Comparison of ENCODE assay signal across 10 cellular contexts in the genomic region with DNA sequence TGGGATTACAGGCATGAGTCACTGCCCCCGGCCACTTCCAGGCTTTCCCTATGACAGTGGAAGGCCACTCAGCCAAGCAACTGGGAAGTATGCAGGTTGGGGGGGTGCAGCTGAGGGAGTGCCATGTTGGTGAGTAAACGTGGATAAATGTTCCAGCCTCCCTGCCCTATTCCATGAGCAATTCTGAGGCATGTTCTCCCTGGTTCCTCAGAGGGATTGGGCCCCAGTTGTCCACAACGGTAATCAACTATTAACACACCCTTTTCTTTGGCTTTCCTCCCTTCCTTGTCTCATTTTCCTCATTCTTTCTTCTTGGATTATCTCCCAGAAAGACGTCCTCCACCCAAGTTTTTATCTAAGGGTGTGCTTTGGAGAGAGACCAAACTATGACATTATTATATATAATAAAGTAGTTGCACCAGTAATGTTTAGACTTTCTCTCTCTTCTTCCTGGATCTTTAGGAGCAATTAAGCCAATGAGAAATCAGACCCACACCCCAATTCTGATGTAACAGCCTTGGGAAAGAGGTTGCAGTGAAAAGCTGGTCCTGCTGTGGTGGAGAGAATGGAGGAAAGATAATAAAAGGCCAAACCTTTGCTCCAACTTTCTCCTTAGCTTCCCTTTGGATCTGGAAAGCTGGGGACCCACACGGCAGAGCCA. TPM values are rescaled to one million over a fixed set of nuclear protein-coding genes. Genes with fewer than 3 reads are reported as not detected.
A peak's percentile ranks its signal among the peaks of the same experiment; 100 is the strongest.
DNase-seq lines count a peak whose midpoint lies in the region; ATAC-seq, FAIRE-seq and TF ChIP-seq lines count a peak whose summit lies in the region.
"Had no signal": no experiment of that assay in that cellular context is flagged by ENCODE, and none has a peak within 500 bp of the region (broad histone marks: within the 10 kb centered on the region; RNA-seq: fewer than 3 reads in every experiment).

No MANE protein-coding gene starts in this region.

- H3K79me1 ChIP-seq in H9 (ENCODE audit: insufficient read depth, low read depth, low read length, poor library complexity, severe bottlenecking) = no peaks in the 10 kb centered on the region

- no peak for ATAC-seq in HG03432 (IDR thresholded peaks at IDR 0.05; ENCODE audit: unreplicated experiment)

- H3K79me2 ChIP-seq in H9 (ENCODE audit: insufficient read depth, low read length) = no peaks in the 10 kb centered on the region

- H2AFZ ChIP-seq in H9 (ENCODE audit: low read length) = no peak overlapping the region

- H3K4me1 Mint-ChIP-seq in H9 = peaks cover 20 to 22% of the 10 kb centered on the region in 2 experiments
- peaks cover 4% of the 10 kb centered on the region for H3K4me1 Mint-ChIP-seq in activated naive CD8-positive, alpha-beta T cell treated with anti-CD3 and anti-CD28 coated beads for 36 hours

- no peaks in the 10 kb centered on the region for H3K36me3 ChIP-seq in right atrium auricular region
- H3K36me3 ChIP-seq in subcutaneous abdominal adipose tissue (ENCODE audit: control insufficient read depth in 5 of 5, insufficient read depth in 5 of 5, low read length in 5 of 5) = no peaks in the 10 kb centered on the region

- H3K56ac ChIP-seq in H9 (ENCODE audit: insufficient read length, low read depth, low read length) = no peak overlapping the region

- no peaks in the 10 kb centered on the region for H3K4me1 ChIP-seq in H9 (ENCODE audit: insufficient read depth, low read length)
- no peaks in the 10 kb centered on the region for H3K4me1 ChIP-seq in right atrium auricular region
- no peaks in the 10 kb centered on the region for H3K4me1 ChIP-seq in subcutaneous abdominal adipose tissue (ENCODE audit: control insufficient read depth in 5 of 5, insufficient read depth in 5 of 5, low read length in 5 of 5)

- H2BK15ac ChIP-seq in H9 (ENCODE audit: low read depth, low read length) = no peak overlapping the region

- no peaks in the 10 kb centered on the region for H3K23me2 ChIP-seq in H9 (ENCODE audit: insufficient read length, low read depth, low read length, poor library complexity, severe bottlenecking)

- H2BK5ac ChIP-seq in H9 (ENCODE audit: insufficient read length, low read length) = no peak overlapping the region

- peaks cover 2% of the 10 kb centered on the region for H4K20me1 ChIP-seq in H9 (ENCODE audit: control insufficient read depth, insufficient read depth, insufficient read length)

- H4K5ac ChIP-seq in H9 (ENCODE audit: insufficient read length, low read depth, low read length) = no peak overlapping the region

- in situ Hi-C loops in astrocyte of the spinal cord (cut with HindIII; ENCODE audit: low sequenced_read_pairs) = no loop called here

- no peak overlapping the region for H3K27ac Mint-ChIP-seq in H9
- no peak overlapping the region for H3K27ac Mint-ChIP-seq in activated naive CD8-positive, alpha-beta T cell treated with anti-CD3 and anti-CD28 coated beads for 36 hours
- H3K27ac Mint-ChIP-seq: dendritic cell treated with granulocyte-macrophage colony-stimulating factor and Interleukin-4, amounts not matched to agents 40 ng/mL and 50 ng/mL, for 4 days had no signal

- H3K27ac ChIP-seq in H9 (ENCODE audit: insufficient read length, low read depth, low read length) (no peak overlapping the region), right atrium auricular region (peak overlapping the region in 1 of 2 donors; percentile 56), subcutaneous abdominal adipose tissue (ENCODE audit: low read depth, low read length) (no peak overlapping the region)

- peak; percentile 21 for DNase-seq in H9
- DNase-seq in astrocyte of the spinal cord (ENCODE audit: low read depth, low spot score) = peak; percentile 62
- peak; percentile 95 for DNase-seq in right atrium auricular region (ENCODE audit: low spot score)
- DNase-seq in cortex of kidney (lab: John Stamatoyannopoulos, UW) = no peak
- no peak for DNase-seq in HTR-8/SVneo (ENCODE audit: insufficient read length, low spot score)
- no peak for DNase-seq in activated naive CD8-positive, alpha-beta T cell treated with anti-CD3 and anti-CD28 coated beads for 36 hours
- DNase-seq: NCI-H1694 treated with DMSO at 0.1 percent for 48 hours had no signal

- WGBS in H9 (ENCODE audit: extremely low coverage, insufficient read length, low lambda C conversion rate) = no CpG with 5 or more reads among the region's 5 CpGs

- H3K14ac ChIP-seq in H9 (ENCODE audit: insufficient read depth, low read length) = no peak overlapping the region

- H3K18ac ChIP-seq in H9 (ENCODE audit: insufficient read length, low read depth, low read length) = no peak overlapping the region

- no peak overlapping the region for H3K4me2 ChIP-seq in H9 (ENCODE audit: insufficient read depth, insufficient read length, low read length)

- no peak overlapping the region for H4K91ac ChIP-seq in H9 (ENCODE audit: insufficient read length, low read depth, low read length)

- H3K4me3 Mint-ChIP-seq in H9 = no peak overlapping the region
- H3K4me3 Mint-ChIP-seq in activated naive CD8-positive, alpha-beta T cell treated with anti-CD3 and anti-CD28 coated beads for 36 hours = no peak overlapping the region
- H3K4me3 Mint-ChIP-seq: dendritic cell treated with granulocyte-macrophage colony-stimulating factor and Interleukin-4, amounts not matched to agents 40 ng/mL and 50 ng/mL, for 4 days had no signal

- no peak overlapping the region for H2BK12ac ChIP-seq in H9 (ENCODE audit: insufficient read length, low read depth, low read length)

- H3K27me3 ChIP-seq in H9 (ENCODE audit: insufficient read depth, low read length) (no peaks in the 10 kb centered on the region), right atrium auricular region (no peaks in the 10 kb centered on the region), subcutaneous abdominal adipose tissue (ENCODE audit: control insufficient read depth in 5 of 5, insufficient read depth in 4 of 5, low read length in 5 of 5) (peaks cover 0 to 9% (median 5%) of the 10 kb centered on the region in 5 donors)

- no peak overlapping the region for H2AK5ac ChIP-seq in H9 (ENCODE audit: insufficient read length, low read length)

- peaks cover 6% of the 10 kb centered on the region; the same call in 1 of the 2 replicates for H3K27me3 Mint-ChIP-seq in H9 (ENCODE audit: low read depth)
- H3K27me3 Mint-ChIP-seq in activated naive CD8-positive, alpha-beta T cell treated with anti-CD3 and anti-CD28 coated beads for 36 hours = peaks cover 3% of the 10 kb centered on the region

- no peaks in the 10 kb centered on the region for H3K36me3 Mint-ChIP-seq in H9 (ENCODE audit: insufficient read depth in 1 of 3, low read depth in 3 of 3)
- H3K36me3 Mint-ChIP-seq in activated naive CD8-positive, alpha-beta T cell treated with anti-CD3 and anti-CD28 coated beads for 36 hours = no peaks in the 10 kb centered on the region

- no peaks in the 10 kb centered on the region for H3K9me3 Mint-ChIP-seq in H9
- H3K9me3 Mint-ChIP-seq in activated naive CD8-positive, alpha-beta T cell treated with anti-CD3 and anti-CD28 coated beads for 36 hours = no peaks in the 10 kb centered on the region
- H3K9me3 Mint-ChIP-seq: dendritic cell treated with granulocyte-macrophage colony-stimulating factor and Interleukin-4, amounts not matched to agents 40 ng/mL and 50 ng/mL, for 4 days had no signal

- no peak overlapping the region for H3K9ac ChIP-seq in H9 (ENCODE audit: extremely low read depth, insufficient read length, low read length)
- no peak overlapping the region for H3K9ac ChIP-seq in subcutaneous abdominal adipose tissue (ENCODE audit: low read length in 5 of 5)

- H3K9me3 ChIP-seq in H9 (ENCODE audit: control insufficient read depth, low read depth, low read length) (no peaks in the 10 kb centered on the region), right atrium auricular region (no peaks in the 10 kb centered on the region), subcutaneous abdominal adipose tissue (ENCODE audit: control insufficient read depth in 5 of 5, low read length in 5 of 5) (no peaks in the 10 kb centered on the region)

- H3K23ac ChIP-seq in H9 (ENCODE audit: insufficient read length, low read depth, low read length) = no peak overlapping the region

- FAIRE-seq in HTR-8/SVneo (lab: Jason Lieb, UNC) = no peak

- no peak overlapping the region for H3K4me3 ChIP-seq in astrocyte of the spinal cord (ENCODE audit: low read depth, low read length)
- peak overlapping the region in 1 of 2 donors; percentile 9 for H3K4me3 ChIP-seq in right atrium auricular region
- peak overlapping the region in 3 of 5 donors; percentile 29 to 46 (median 42) for H3K4me3 ChIP-seq in subcutaneous abdominal adipose tissue (ENCODE audit: low read depth in 1 of 5, low read length in 5 of 5)

- H2BK120ac ChIP-seq in H9 (ENCODE audit: low read depth, low read length, poor library complexity, severe bottlenecking) = no peak overlapping the region

- no peak overlapping the region for H2BK20ac ChIP-seq in H9 (ENCODE audit: low read depth, low read length, poor library complexity, severe bottlenecking)

- no peak overlapping the region for H3K4ac ChIP-seq in H9 (ENCODE audit: low read depth, low read length)

- TF ChIP-seq CTCF in H9 (conservative IDR thresholded peaks at IDR 0.05) (no peak), astrocyte of the spinal cord (IDR thresholded peaks at IDR 0.05; ENCODE audit: low read depth, low read length) (no peak), right atrium auricular region (IDR thresholded peaks at IDR 0.05) (no peak)

- H4K8ac ChIP-seq in H9 (replicated peaks; ENCODE audit: insufficient read length, low read depth, low read length) = no peak overlapping the region

- no peak overlapping the region for H3T11ph ChIP-seq in H9 (ENCODE audit: low read length)

RNA-seq across cellular contexts. Expression of a gene that starts 6.8 kb away (rescaled TPM):
- total RNA-seq in H9 (2021) (not detected in 2 replicates), right atrium auricular region (not detected)
- not detected for total RNA-seq in activated naive CD8-positive, alpha-beta T cell treated with anti-CD3 and anti-CD28 coated beads for 36 hours

RNA-seq across cellular contexts. Expression of a gene that starts 15.4 kb away (rescaled TPM):
- 11.3 and 12.3 TPM in 2 replicates for total RNA-seq in H9 (2021)
- total RNA-seq in right atrium auricular region = 1 to 10 TPM; 2.0 to 5.4 TPM
- under 1 TPM in 1 of 2 experiments, not detected in 1; 0.08 TPM for total RNA-seq in activated naive CD8-positive, alpha-beta T cell treated with anti-CD3 and anti-CD28 coated beads for 36 hours

RNA-seq across cellular contexts. Expression of a gene that starts 35.5 kb away (rescaled TPM):
- 76.7 and 80.5 TPM in 2 replicates for total RNA-seq in H9 (2021)
- total RNA-seq in right atrium auricular region = 100 to 1,000 TPM; 124 to 235 TPM
- total RNA-seq in activated naive CD8-positive, alpha-beta T cell treated with anti-CD3 and anti-CD28 coated beads for 36 hours = 100 to 1,000 TPM; 463 to 489 TPM

Comparison
In these comparisons a context has a peak if more than half of its experiments do, and no peak if none do; other contexts are left out.
1. DNase-seq: peak in H9 (single experiment), astrocyte of the spinal cord (single experiment) and right atrium auricular region (single experiment); none in cortex of kidney (single experiment), HTR-8/SVneo (single experiment) and activated naive CD8-positive, alpha-beta T cell treated with anti-CD3 and anti-CD28 coated beads for 36 hours (single experiment).